Comparison of ENCODE assay signal across 9 cellular contexts in genomic region chr5:172820046-172820767, GRCh38. TPM values are rescaled to one million over a fixed set of nuclear protein-coding genes. Genes with fewer than 3 reads are reported as not detected.
A peak's percentile ranks its signal among the peaks of the same experiment; 100 is the strongest.
DNase-seq lines count a peak whose midpoint lies in the region; ATAC-seq lines count a peak whose summit lies in the region.
"Had no signal": no experiment of that assay in that cellular context is flagged by ENCODE, and none has a peak within 500 bp of the region (broad histone marks: within the 10 kb centered on the region; RNA-seq: fewer than 3 reads in every experiment).

No MANE protein-coding gene starts in this region.

- H3K36me3 Mint-ChIP-seq in activated T-helper 17 cell treated with anti-CD3 and anti-CD28 coated beads, Interleukin-2, amount 50 U/mL, for 72 hours (ENCODE audit: low read depth) = no peaks in the 10 kb centered on the region
- peaks cover 3% of the 10 kb centered on the region in 2 donors for H3K36me3 Mint-ChIP-seq in stimulated activated naive B cell treated with anti-CD40 and anti-IgM and Interleukin-4, amounts not matched to agents 10 μg/mL and 1 μg/mL and 100 μg/mL, for 72 hours

- H3K27me3 Mint-ChIP-seq in activated T-helper 17 cell treated with anti-CD3 and anti-CD28 coated beads, Interleukin-2, amount 50 U/mL, for 72 hours = no peaks in the 10 kb centered on the region
- H3K27me3 Mint-ChIP-seq in stimulated activated naive B cell treated with anti-CD40 and anti-IgM and Interleukin-4, amounts not matched to agents 10 μg/mL and 1 μg/mL and 100 μg/mL, for 72 hours = no peaks in the 10 kb centered on the region

- H3K27ac Mint-ChIP-seq in activated T-helper 17 cell treated with anti-CD3 and anti-CD28 coated beads, Interleukin-2, amount 50 U/mL, for 72 hours = no peak overlapping the region
- H3K27ac Mint-ChIP-seq in stimulated activated naive B cell treated with anti-CD40 and anti-IgM and Interleukin-4, amounts not matched to agents 10 μg/mL and 1 μg/mL and 100 μg/mL, for 72 hours = no peak overlapping the region

- DNase-seq in activated CD4-positive, CD25-positive, alpha-beta regulatory T cell treated with anti-CD3 and anti-CD28 coated beads, Interleukin-2, amount 50 U/mL, for 72 hours = no peak
- DNase-seq in left ventricle myocardium superior (no peak), posterior vena cava (ENCODE audit: low spot score) (no peak), T-helper 1 cell (no peak)
- DNase-seq in stimulated activated CD4-positive, alpha-beta T cell treated with anti-CD3 and anti-CD28 coated beads, TNF-alpha, amount 100 ng/mL, for 4 hours (ENCODE audit: low read depth in 3 of 3) = peak in 2 of 3 experiments; percentile 36 to 62
- no peak for DNase-seq in stimulated activated naive B cell treated with anti-CD40 and anti-IgM and Interleukin-4, amounts not matched to agents 10 μg/mL and 1 μg/mL and 100 μg/mL, for 72 hours
- DNase-seq: NCI-H2171 treated with DMSO at 0.1 percent for 48 hours had no signal

- intact Hi-C loops in left ventricle myocardium superior (cut with micrococcal nuclease) (no loop called here), posterior vena cava (cut with DNase I) (no loop called here)

- peaks cover 16% of the 10 kb centered on the region for H3K4me1 Mint-ChIP-seq in activated T-helper 17 cell treated with anti-CD3 and anti-CD28 coated beads, Interleukin-2, amount 50 U/mL, for 72 hours
- peaks cover 13 to 19% of the 10 kb centered on the region in 2 donors for H3K4me1 Mint-ChIP-seq in stimulated activated naive B cell treated with anti-CD40 and anti-IgM and Interleukin-4, amounts not matched to agents 10 μg/mL and 1 μg/mL and 100 μg/mL, for 72 hours

- ATAC-seq in activated CD4-positive, CD25-positive, alpha-beta regulatory T cell treated with anti-CD3 and anti-CD28 coated beads, Interleukin-2, amount 50 U/mL, for 24 hours = peak; percentile 72 to 80
- ATAC-seq in activated T-helper 17 cell treated with anti-CD3 and anti-CD28 coated beads, Interleukin-2, amount 50 U/mL, for 72 hours (replicated peaks) = peak; percentile 79
- ATAC-seq in left ventricle myocardium superior = peak; percentile 49
- no peak for ATAC-seq in stimulated activated naive B cell treated with anti-CD40 and anti-IgM and Interleukin-4, amounts not matched to agents 10 μg/mL and 1 μg/mL and 100 μg/mL, for 72 hours (replicated peaks)

- H3K9me3 Mint-ChIP-seq in activated T-helper 17 cell treated with anti-CD3 and anti-CD28 coated beads, Interleukin-2, amount 50 U/mL, for 72 hours = peaks cover under 1% of the 10 kb centered on the region
- H3K9me3 Mint-ChIP-seq in stimulated activated naive B cell treated with anti-CD40 and anti-IgM and Interleukin-4, amounts not matched to agents 10 μg/mL and 1 μg/mL and 100 μg/mL, for 72 hours = peaks cover under 1% of the 10 kb centered on the region in 2 donors

- H3K4me3 Mint-ChIP-seq in activated T-helper 17 cell treated with anti-CD3 and anti-CD28 coated beads, Interleukin-2, amount 50 U/mL, for 72 hours = peak overlapping the region; percentile 39
- H3K4me3 Mint-ChIP-seq in stimulated activated naive B cell treated with anti-CD40 and anti-IgM and Interleukin-4, amounts not matched to agents 10 μg/mL and 1 μg/mL and 100 μg/mL, for 72 hours = no peak overlapping the region

RNA-seq across cellular contexts. Expression of gene ERGIC1, which starts 13.8 kb away (rescaled TPM):
- total RNA-seq in activated T-helper 17 cell treated with anti-CD3 and anti-CD28 coated beads, Interleukin-2, amount 50 U/mL, for 72 hours = 10 to 100 TPM; 34.0 to 35.7 TPM
- total RNA-seq in left ventricle myocardium superior (81.4 TPM), posterior vena cava (100 to 1,000 TPM; 140 to 169 TPM)

RNA-seq across cellular contexts. Expression of gene DUSP1, which starts 49.2 kb away (rescaled TPM):
- 10 to 100 TPM; 18.3 to 24.6 TPM for total RNA-seq in activated T-helper 17 cell treated with anti-CD3 and anti-CD28 coated beads, Interleukin-2, amount 50 U/mL, for 72 hours
- total RNA-seq in left ventricle myocardium superior = 98.9 TPM
- total RNA-seq in posterior vena cava = 1,000 to 10,000 TPM in 1 of 2 donors, 100 to 1,000 TPM in 1; 445 to 1,411 TPM

Comparison
In these comparisons a context has a peak if more than half of its experiments do, and no peak if none do; other contexts are left out.
1. ATAC-seq: peak in activated CD4-positive, CD25-positive, alpha-beta regulatory T cell treated with anti-CD3 and anti-CD28 coated beads, Interleukin-2, amount 50 U/mL, for 24 hours (2 of 2), activated T-helper 17 cell treated with anti-CD3 and anti-CD28 coated beads, Interleukin-2, amount 50 U/mL, for 72 hours (single experiment) and left ventricle myocardium superior (single experiment); none in stimulated activated naive B cell treated with anti-CD40 and anti-IgM and Interleukin-4, amounts not matched to agents 10 μg/mL and 1 μg/mL and 100 μg/mL, for 72 hours (0 of 2).
2. DNase-seq: peak in stimulated activated CD4-positive, alpha-beta T cell treated with anti-CD3 and anti-CD28 coated beads, TNF-alpha, amount 100 ng/mL, for 4 hours (2 of 3); none in activated CD4-positive, CD25-positive, alpha-beta regulatory T cell treated with anti-CD3 and anti-CD28 coated beads, Interleukin-2, amount 50 U/mL, for 72 hours (single experiment), left ventricle myocardium superior (single experiment), posterior vena cava (single experiment), stimulated activated naive B cell treated with anti-CD40 and anti-IgM and Interleukin-4, amounts not matched to agents 10 μg/mL and 1 μg/mL and 100 μg/mL, for 72 hours (single experiment) and T-helper 1 cell (0 of 5).